In genomic region chr2:169528271-169528701, GRCh38 we compare ENCODE assay signal across 8 cellular contexts. TPM values are rescaled to one million over a fixed set of nuclear protein-coding genes. Genes with fewer than 3 reads are reported as not detected.
DNase-seq lines count a peak whose midpoint lies in the region; ATAC-seq and TF ChIP-seq lines count a peak whose summit lies in the region.

No MANE protein-coding gene starts in this region.

- no peak overlapping the region for H3K27ac ChIP-seq in RWPE1

- no peaks in the 10 kb centered on the region for H3K9me3 ChIP-seq in Caco-2

- CTCF ChIA-PET in Caco-2 (lab: Charles Lee) (interaction anchor here (0.6 kb wide), 1 partner anchor 76 kb away, joined by 3 read pairs; no protein-coding TSS in a partner anchor), RWPE1 (lab: Yijun Ruan, JAX) (interaction anchor here (0.6 to 0.9 kb wide), 4 partner anchors 9 to 419 kb away, joined by 3 to 4 read pairs (median 3); no protein-coding TSS in a partner anchor)

- H3K27me3 Mint-ChIP-seq in Caco-2 (ENCODE audit: insufficient read depth, unreplicated experiment), result no peaks in the 10 kb centered on the region
- no peaks in the 10 kb centered on the region for H3K27me3 Mint-ChIP-seq in glutamatergic neuron (ENCODE audit: unreplicated experiment)

- H3K9me3 Mint-ChIP-seq in Caco-2 (ENCODE audit: unreplicated experiment) (no peaks in the 10 kb centered on the region), glutamatergic neuron (ENCODE audit: unreplicated experiment) (no peaks in the 10 kb centered on the region)

- no peaks in the 10 kb centered on the region for H3K27me3 ChIP-seq in Caco-2 (replicated peaks; ENCODE audit: control insufficient read depth, insufficient read depth, low read length)

- intact Hi-C loops in Caco-2 (cut with micrococcal nuclease; ENCODE audit: unreplicated experiment), result loop anchor here (1.0 to 2.0 kb wide), 2 partner anchors 148 to 261 kb away; no protein-coding TSS in a partner anchor

- H3K36me3 Mint-ChIP-seq in Caco-2 (ENCODE audit: insufficient read depth, unreplicated experiment) (peaks cover 4% of the 10 kb centered on the region), glutamatergic neuron (ENCODE audit: unreplicated experiment) (no peaks in the 10 kb centered on the region)

- H3K4me1 Mint-ChIP-seq in Caco-2 (ENCODE audit: low read depth, unreplicated experiment), result peaks cover 13% of the 10 kb centered on the region
- H3K4me1 Mint-ChIP-seq in glutamatergic neuron (ENCODE audit: low read depth, unreplicated experiment), result no peaks in the 10 kb centered on the region

- H3K27ac Mint-ChIP-seq in Caco-2 (ENCODE audit: unreplicated experiment) (no peak overlapping the region), glutamatergic neuron (ENCODE audit: unreplicated experiment) (no peak overlapping the region)

- H3K4me1 ChIP-seq in Caco-2, result no peaks in the 10 kb centered on the region

- ATAC-seq in GM19463 (IDR thresholded peaks at IDR 0.05; ENCODE audit: unreplicated experiment), result peak; percentile 87

- no peak overlapping the region for H3K4me3 ChIP-seq in Caco-2 (ENCODE audit: low read depth, low read length)

- DNase-seq in Caco-2 (peak; percentile 70 to 81), HPDE6-E6E7 (ENCODE audit: extremely low spot score) (peak; percentile 45), RWPE1 (ENCODE audit: low spot score) (peak; percentile 41), glutamatergic neuron (peak; percentile 85), retina (peak; percentile 56), occipital lobe (lab: John Stamatoyannopoulos, UW) (no peak)
- DNase-seq in activated T-helper 9 cell treated with anti-CD3 and anti-CD28 coated beads, Interleukin-2, amount 50 U/mL, for 16 hours (ENCODE audit: low read depth), result peak; percentile 59

- H3K4me3 Mint-ChIP-seq in Caco-2 (ENCODE audit: unreplicated experiment), result no peak overlapping the region
- H3K4me3 Mint-ChIP-seq in glutamatergic neuron (ENCODE audit: unreplicated experiment), result no peak overlapping the region

- TF ChIP-seq CTCF in Caco-2 (IDR thresholded peaks at IDR 0.05; ENCODE audit: insufficient read depth in 1 of 2, low read depth in 1 of 2, low read length in 1 of 2, severe bottlenecking in 1 of 2, unreplicated experiment in 1 of 2), result peak; percentile 84 to 85
- TF ChIP-seq CTCF in RWPE1 (conservative IDR thresholded peaks at IDR 0.05; ENCODE audit: low read depth), result peak; percentile 84
- TF ChIP-seq CTCF in glutamatergic neuron (IDR thresholded peaks at IDR 0.05; ENCODE audit: partially characterized antibody, unreplicated experiment), result peak; percentile 96

- BruUV-seq in Caco-2 (replicated peaks; lab: Mats Ljungman, UMichigan), result no TSS peak

- no peaks in the 10 kb centered on the region for H3K36me3 ChIP-seq in Caco-2 (ENCODE audit: control insufficient read depth, insufficient read depth, low read length)

- POLR2A ChIA-PET in Caco-2 (lab: Charles Lee), result no interaction called here
- POLR2A ChIA-PET in RWPE1 (lab: Yijun Ruan, JAX; ENCODE audit: low non-redundant PET), result no interaction called here

RNA-seq across cellular contexts. Expression of gene KLHL41, which starts 18.8 kb away (rescaled TPM):
- total RNA-seq in Caco-2 (2022) (0.21 TPM in 1 of 2 replicates, not detected in the other), glutamatergic neuron (ENCODE audit: unreplicated experiment) (not detected), occipital lobe (4.1 TPM)

RNA-seq across cellular contexts. Expression of gene FASTKD1, which starts 45.4 kb away (rescaled TPM):
- total RNA-seq in Caco-2 (2022), result 27.6 and 36.8 TPM in 2 replicates
- total RNA-seq in glutamatergic neuron (ENCODE audit: unreplicated experiment), result 38.1 TPM
- 81.6 TPM for total RNA-seq in occipital lobe

RNA-seq across cellular contexts. Expression of gene BBS5, which starts 49.0 kb away (rescaled TPM):
- total RNA-seq in Caco-2 (2022), result 2.1 and 3.2 TPM in 2 replicates
- total RNA-seq in glutamatergic neuron (ENCODE audit: unreplicated experiment), result 3.3 TPM
- 20.0 TPM for total RNA-seq in occipital lobe

RNA-seq across cellular contexts. Expression of gene PPIG, which starts 55.9 kb away (rescaled TPM):
- 60.3 and 68.9 TPM in 2 replicates for total RNA-seq in Caco-2 (2022)
- total RNA-seq in glutamatergic neuron (ENCODE audit: unreplicated experiment), result 33.7 TPM
- total RNA-seq in occipital lobe, result 54.9 TPM
